1 cellular context compared by ENCODE assay signal in the genomic region with DNA sequence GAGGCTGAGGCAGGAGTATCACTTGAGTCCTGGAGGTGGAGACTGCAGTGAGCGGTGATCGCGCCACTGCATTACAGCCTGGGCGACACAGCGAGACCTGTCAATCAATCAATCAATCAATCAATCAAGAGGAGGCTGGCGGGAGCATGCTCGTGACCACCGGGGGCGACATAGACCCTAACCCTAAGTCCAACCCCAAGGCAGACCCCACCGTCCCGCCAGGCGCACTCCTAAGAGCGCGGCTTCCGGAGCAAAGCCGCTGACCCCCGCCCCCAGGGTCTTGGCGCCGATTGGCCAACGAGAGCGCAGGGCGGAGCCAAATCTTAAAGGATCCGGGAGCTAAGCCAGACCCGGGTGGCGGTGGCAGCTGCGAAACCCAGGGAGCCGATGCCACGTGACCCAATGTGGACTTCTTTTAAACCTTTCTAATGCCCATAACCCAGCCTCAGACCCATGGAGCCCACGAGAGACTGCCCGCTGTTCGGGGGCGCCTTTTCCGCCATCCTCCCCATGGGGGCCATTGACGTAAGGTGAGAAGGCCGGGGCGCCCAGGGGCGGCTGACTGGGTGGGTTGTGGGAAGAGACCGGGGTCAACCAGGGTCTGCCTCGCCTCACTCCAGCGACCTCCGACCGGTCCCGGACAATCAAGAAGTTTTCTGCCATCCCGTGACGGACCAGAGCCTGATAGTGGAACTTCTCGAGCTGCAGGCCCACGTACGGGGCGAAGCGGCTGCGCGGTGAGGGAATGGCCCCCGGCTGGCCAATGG.
A peak's percentile ranks its signal among the peaks of the same experiment; 100 is the strongest.
TF ChIP-seq lines count a peak whose summit lies in the region.

Gene RANGRF, plus strand, starts transcription at position 335 of the 767 bp plus-strand sequence. Its CDS starts 119 bp downstream, at position 454.

TF ChIP-seq in HepG2, 621 proteins besides CTCF, POLR2A, EP300 and RAD21 (continued from another document and continues in another):
- TF ChIP-seq, protein P1, sequence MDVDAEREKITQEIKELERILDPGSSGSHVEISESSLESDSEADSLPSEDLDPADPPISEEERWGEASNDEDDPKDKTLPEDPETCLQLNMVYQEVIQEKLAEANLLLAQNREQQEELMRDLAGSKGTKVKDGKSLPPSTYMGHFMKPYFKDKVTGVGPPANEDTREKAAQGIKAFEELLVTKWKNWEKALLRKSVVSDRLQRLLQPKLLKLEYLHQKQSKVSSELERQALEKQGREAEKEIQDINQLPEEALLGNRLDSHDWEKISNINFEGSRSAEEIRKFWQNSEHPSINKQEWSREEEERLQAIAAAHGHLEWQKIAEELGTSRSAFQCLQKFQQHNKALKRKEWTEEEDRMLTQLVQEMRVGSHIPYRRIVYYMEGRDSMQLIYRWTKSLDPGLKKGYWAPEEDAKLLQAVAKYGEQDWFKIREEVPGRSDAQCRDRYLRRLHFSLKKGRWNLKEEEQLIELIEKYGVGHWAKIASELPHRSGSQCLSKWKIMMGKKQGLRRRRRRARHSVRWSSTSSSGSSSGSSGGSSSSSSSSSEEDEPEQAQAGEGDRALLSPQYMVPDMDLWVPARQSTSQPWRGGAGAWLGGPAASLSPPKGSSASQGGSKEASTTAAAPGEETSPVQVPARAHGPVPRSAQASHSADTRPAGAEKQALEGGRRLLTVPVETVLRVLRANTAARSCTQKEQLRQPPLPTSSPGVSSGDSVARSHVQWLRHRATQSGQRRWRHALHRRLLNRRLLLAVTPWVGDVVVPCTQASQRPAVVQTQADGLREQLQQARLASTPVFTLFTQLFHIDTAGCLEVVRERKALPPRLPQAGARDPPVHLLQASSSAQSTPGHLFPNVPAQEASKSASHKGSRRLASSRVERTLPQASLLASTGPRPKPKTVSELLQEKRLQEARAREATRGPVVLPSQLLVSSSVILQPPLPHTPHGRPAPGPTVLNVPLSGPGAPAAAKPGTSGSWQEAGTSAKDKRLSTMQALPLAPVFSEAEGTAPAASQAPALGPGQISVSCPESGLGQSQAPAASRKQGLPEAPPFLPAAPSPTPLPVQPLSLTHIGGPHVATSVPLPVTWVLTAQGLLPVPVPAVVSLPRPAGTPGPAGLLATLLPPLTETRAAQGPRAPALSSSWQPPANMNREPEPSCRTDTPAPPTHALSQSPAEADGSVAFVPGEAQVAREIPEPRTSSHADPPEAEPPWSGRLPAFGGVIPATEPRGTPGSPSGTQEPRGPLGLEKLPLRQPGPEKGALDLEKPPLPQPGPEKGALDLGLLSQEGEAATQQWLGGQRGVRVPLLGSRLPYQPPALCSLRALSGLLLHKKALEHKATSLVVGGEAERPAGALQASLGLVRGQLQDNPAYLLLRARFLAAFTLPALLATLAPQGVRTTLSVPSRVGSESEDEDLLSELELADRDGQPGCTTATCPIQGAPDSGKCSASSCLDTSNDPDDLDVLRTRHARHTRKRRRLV (CRISPR knock-in tag; IDR thresholded peaks at IDR 0.05) = no peak
- TF ChIP-seq ZNF510 (CRISPR knock-in tag; IDR thresholded peaks at IDR 0.05; ENCODE audit: low read depth) (peak; percentile 73; the same call in 1 of the 2 replicates), MAX (IDR thresholded peaks at IDR 0.05) (peak; percentile 44; the same call in 1 of the 2 replicates), DBP (CRISPR knock-in tag; IDR thresholded peaks at IDR 0.05; ENCODE audit: not compliant biosample characterization) (no peak), CCAR2 (optimal IDR thresholded peaks at IDR 0.05; ENCODE audit: low read depth, low read length) (no peak), ZFP37 (CRISPR knock-in tag; IDR thresholded peaks at IDR 0.05; ENCODE audit: borderline replicate concordance) (no peak), ZNF563 (CRISPR knock-in tag; IDR thresholded peaks at IDR 0.05) (peak; percentile 39; the same call in 1 of the 2 replicates), MEIS1 (CRISPR knock-in tag; IDR thresholded peaks at IDR 0.05; ENCODE audit: borderline replicate concordance) (peak; percentile 76), ZXDC (CRISPR knock-in tag; IDR thresholded peaks at IDR 0.05) (peak; percentile 48; the same call in 1 of the 2 replicates), ZNF891 (CRISPR knock-in tag; IDR thresholded peaks at IDR 0.05) (0 out of 2 replicates have a peak, but pooled peaks have one; percentile 20), ZFAT (CRISPR knock-in tag; conservative IDR thresholded peaks at IDR 0.05) (no peak), RARG (CRISPR knock-in tag; IDR thresholded peaks at IDR 0.05; ENCODE audit: low read depth) (no peak), MIER3 (CRISPR knock-in tag; IDR thresholded peaks at IDR 0.05; ENCODE audit: borderline replicate concordance) (no peak), DNMT1 (CRISPR knock-in tag; IDR thresholded peaks at IDR 0.05) (no peak), SATB2 (CRISPR knock-in tag; IDR thresholded peaks at IDR 0.05) (no peak), ZNF362 (CRISPR knock-in tag; IDR thresholded peaks at IDR 0.05; ENCODE audit: borderline replicate concordance) (no peak), HOXA7 (CRISPR knock-in tag; IDR thresholded peaks at IDR 0.05) (no peak)
- TF ChIP-seq, protein P2, sequence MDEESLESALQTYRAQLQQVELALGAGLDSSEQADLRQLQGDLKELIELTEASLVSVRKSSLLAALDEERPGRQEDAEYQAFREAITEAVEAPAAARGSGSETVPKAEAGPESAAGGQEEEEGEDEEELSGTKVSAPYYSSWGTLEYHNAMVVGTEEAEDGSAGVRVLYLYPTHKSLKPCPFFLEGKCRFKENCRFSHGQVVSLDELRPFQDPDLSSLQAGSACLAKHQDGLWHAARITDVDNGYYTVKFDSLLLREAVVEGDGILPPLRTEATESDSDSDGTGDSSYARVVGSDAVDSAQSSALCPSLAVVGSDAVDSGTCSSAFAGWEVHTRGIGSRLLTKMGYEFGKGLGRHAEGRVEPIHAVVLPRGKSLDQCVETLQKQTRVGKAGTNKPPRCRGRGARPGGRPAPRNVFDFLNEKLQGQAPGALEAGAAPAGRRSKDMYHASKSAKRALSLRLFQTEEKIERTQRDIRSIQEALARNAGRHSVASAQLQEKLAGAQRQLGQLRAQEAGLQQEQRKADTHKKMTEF (CRISPR knock-in tag; IDR thresholded peaks at IDR 0.05) = peak; percentile 72
- TF ChIP-seq, protein P3, sequence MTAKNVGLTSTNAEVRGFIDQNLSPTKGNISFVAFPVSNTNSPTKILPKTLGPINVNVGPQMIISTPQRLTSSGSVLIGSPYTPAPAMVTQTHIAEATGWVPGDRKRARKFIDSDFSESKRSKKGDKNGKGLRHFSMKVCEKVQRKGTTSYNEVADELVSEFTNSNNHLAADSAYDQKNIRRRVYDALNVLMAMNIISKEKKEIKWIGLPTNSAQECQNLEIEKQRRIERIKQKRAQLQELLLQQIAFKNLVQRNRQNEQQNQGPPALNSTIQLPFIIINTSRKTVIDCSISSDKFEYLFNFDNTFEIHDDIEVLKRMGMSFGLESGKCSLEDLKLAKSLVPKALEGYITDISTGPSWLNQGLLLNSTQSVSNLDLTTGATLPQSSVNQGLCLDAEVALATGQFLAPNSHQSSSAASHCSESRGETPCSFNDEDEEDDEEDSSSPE (CRISPR knock-in tag; IDR thresholded peaks at IDR 0.05) = 0 out of 2 replicates have a peak, but pooled peaks have one; percentile 20
- TF ChIP-seq, protein P4, sequence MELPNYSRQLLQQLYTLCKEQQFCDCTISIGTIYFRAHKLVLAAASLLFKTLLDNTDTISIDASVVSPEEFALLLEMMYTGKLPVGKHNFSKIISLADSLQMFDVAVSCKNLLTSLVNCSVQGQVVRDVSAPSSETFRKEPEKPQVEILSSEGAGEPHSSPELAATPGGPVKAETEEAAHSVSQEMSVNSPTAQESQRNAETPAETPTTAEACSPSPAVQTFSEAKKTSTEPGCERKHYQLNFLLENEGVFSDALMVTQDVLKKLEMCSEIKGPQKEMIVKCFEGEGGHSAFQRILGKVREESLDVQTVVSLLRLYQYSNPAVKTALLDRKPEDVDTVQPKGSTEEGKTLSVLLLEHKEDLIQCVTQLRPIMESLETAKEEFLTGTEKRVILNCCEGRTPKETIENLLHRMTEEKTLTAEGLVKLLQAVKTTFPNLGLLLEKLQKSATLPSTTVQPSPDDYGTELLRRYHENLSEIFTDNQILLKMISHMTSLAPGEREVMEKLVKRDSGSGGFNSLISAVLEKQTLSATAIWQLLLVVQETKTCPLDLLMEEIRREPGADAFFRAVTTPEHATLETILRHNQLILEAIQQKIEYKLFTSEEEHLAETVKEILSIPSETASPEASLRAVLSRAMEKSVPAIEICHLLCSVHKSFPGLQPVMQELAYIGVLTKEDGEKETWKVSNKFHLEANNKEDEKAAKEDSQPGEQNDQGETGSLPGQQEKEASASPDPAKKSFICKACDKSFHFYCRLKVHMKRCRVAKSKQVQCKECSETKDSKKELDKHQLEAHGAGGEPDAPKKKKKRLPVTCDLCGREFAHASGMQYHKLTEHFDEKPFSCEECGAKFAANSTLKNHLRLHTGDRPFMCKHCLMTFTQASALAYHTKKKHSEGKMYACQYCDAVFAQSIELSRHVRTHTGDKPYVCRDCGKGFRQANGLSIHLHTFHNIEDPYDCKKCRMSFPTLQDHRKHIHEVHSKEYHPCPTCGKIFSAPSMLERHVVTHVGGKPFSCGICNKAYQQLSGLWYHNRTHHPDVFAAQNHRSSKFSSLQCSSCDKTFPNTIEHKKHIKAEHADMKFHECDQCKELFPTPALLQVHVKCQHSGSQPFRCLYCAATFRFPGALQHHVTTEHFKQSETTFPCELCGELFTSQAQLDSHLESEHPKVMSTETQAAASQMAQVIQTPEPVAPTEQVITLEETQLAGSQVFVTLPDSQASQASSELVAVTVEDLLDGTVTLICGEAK (IDR thresholded peaks at IDR 0.05) = no peak
- TF ChIP-seq, protein P4 (CRISPR knock-in tag; IDR thresholded peaks at IDR 0.05) = no peak; the same call in 1 of the 2 replicates
